Comparison of ENCODE assay signal across 1 cellular context in genomic region chr5:38994329-38994927, GRCh38.
TF ChIP-seq lines count a peak whose summit lies in the region.

No MANE protein-coding gene starts in this region.

TF ChIP-seq in HCT116, 20 proteins besides CTCF, POLR2A, EP300 and RAD21 (continued from another document):
- TF ChIP-seq REST (IDR thresholded peaks at IDR 0.05; ENCODE audit: low read depth) = no peak
- no peak for TF ChIP-seq SIN3A (IDR thresholded peaks at IDR 0.05; ENCODE audit: low read depth)
- TF ChIP-seq POLR2AphosphoS5 (IDR thresholded peaks at IDR 0.05; ENCODE audit: low read depth, low read length) = no peak
- no peak for TF ChIP-seq CEBPB (IDR thresholded peaks at IDR 0.05; ENCODE audit: low read depth)
- no peak for TF ChIP-seq EZH2phosphoT487 (IDR thresholded peaks at IDR 0.05; ENCODE audit: borderline replicate concordance)
- TF ChIP-seq ELF1 (IDR thresholded peaks at IDR 0.05; ENCODE audit: borderline replicate concordance, low read depth) = no peak
- TF ChIP-seq ZFX (IDR thresholded peaks at IDR 0.05) = no peak
- TF ChIP-seq MAX (IDR thresholded peaks at IDR 0.05) = no peak
- no peak for TF ChIP-seq ATF3 (IDR thresholded peaks at IDR 0.05)
- TF ChIP-seq ZNF274 (IDR thresholded peaks at IDR 0.05; ENCODE audit: low read depth, low read length) = no peak
- no peak for TF ChIP-seq ZBTB33 (IDR thresholded peaks at IDR 0.05; ENCODE audit: extremely low read depth, insufficient replicate concordance, low read length)
